ENCODE assay signal across 34 cellular contexts in the genomic region with DNA sequence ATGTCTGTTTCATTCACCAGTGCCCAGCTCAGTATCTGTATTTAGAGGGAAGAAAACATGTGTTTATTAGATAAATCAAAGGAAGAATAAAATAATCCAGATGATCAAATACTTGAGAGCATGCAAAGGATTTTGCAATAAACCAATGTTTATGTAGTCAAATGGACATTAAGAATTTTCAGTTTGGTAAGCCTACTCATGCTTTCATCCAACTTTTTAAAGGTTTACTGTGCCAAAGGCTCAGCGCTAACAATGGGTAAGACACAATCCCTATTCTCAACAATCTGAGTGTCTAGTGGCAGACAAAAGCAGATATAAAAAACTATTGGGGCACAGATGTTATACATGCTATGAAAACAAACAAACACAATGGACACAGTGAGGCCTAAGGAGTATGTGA. TPM values are rescaled to one million over a fixed set of nuclear protein-coding genes. Genes with fewer than 3 reads are reported as not detected.
"Had no signal": no experiment of that assay in that cellular context is flagged by ENCODE, and none has a peak within 500 bp of the region (broad histone marks: within the 10 kb centered on the region; RNA-seq: fewer than 3 reads in every experiment).

No MANE protein-coding gene starts in this region.

- H3K9me3 ChIP-seq: Peyer's patch, SJSA1, SK-N-SH had no signal

- H3K4me3 ChIP-seq: Peyer's patch, SJSA1 had no signal

- H3K9me3 Mint-ChIP-seq: activated CD4-positive, alpha-beta T cell treated with anti-CD3 and anti-CD28 coated beads, Interleukin-2, amount 10 ng/mL, durations not matched to agents 7 days and 5 days; activated naive CD4-positive, alpha-beta T cell treated with anti-CD3 and anti-CD28 coated beads, Interleukin-2, amount 10 ng/mL, durations not matched to agents 7 days and 5 days had no signal

- H3K4me1 Mint-ChIP-seq: activated CD4-positive, alpha-beta T cell treated with anti-CD3 and anti-CD28 coated beads for 36 hours; activated CD4-positive, alpha-beta T cell treated with anti-CD3 and anti-CD28 coated beads, Interleukin-2, amount 10 ng/mL, durations not matched to agents 7 days and 5 days; activated naive CD4-positive, alpha-beta T cell treated with anti-CD3 and anti-CD28 coated beads, Interleukin-2, amount 10 ng/mL, durations not matched to agents 7 days and 5 days; activated naive CD8-positive, alpha-beta T cell treated with anti-CD3 and anti-CD28 coated beads, Interleukin-2, amount 50 U/mL, for 24 hours had no signal

- H3K4me1 ChIP-seq: Peyer's patch, SJSA1 had no signal

- H3K36me3 Mint-ChIP-seq: activated naive CD8-positive, alpha-beta T cell had no signal

- DNase-seq: activated CD4-positive, alpha-beta T cell treated with anti-CD3 and anti-CD28 coated beads for 36 hours; activated CD4-positive, alpha-beta T cell treated with anti-CD3 and anti-CD28 coated beads, Interleukin-2, amount 10 ng/mL, durations not matched to agents 7 days and 5 days; activated CD4-positive, alpha-beta T cell treated with anti-CD3 and anti-CD28 coated beads, Interleukin-2, amount 50 U/mL, for 48 hours; activated CD8-positive, alpha-beta T cell treated with anti-CD3 and anti-CD28 coated beads, Interleukin-2, amount 10 ng/mL, durations not matched to agents 7 days and 5 days; activated gamma-delta T cell; activated naive CD4-positive, alpha-beta T cell treated with anti-CD3 and anti-CD28 coated beads, Interleukin-2, amount 10 ng/mL, durations not matched to agents 7 days and 5 days; activated naive CD8-positive, alpha-beta T cell treated with anti-CD3 and anti-CD28 coated beads, Interleukin-2, amount 50 U/mL, for 24 hours; activated T-cell treated with anti-CD3 and anti-CD28 coated beads, Interleukin-2, amount 50 U/mL, for 24 hours; amniotic stem cell; aorta; brain microvascular endothelial cell; Kasumi-1; KG1; MM.1S; MV-4-11; NCI-H1092; NCI-H1436 treated with DMSO at 0.1 percent for 48 hours; NCI-H1694 treated with DMSO at 0.1 percent for 48 hours; NCI-H2029; NCI-H510A; NCI-H526; NCI-H748 treated with DMSO at 0.1 percent for 48 hours; NK-92 treated with Interleukin-12 subunit alpha and Interleukin-12 subunit beta, amount 100 ng/mL, for 24 hours; PC-3; Peyer's patch; RPMI8226; SHP77 treated with DMSO at 0.1 percent for 48 hours; SK-N-SH had no signal

- H3K27ac Mint-ChIP-seq: activated CD4-positive, alpha-beta T cell treated with anti-CD3 and anti-CD28 coated beads for 36 hours; activated CD4-positive, alpha-beta T cell treated with anti-CD3 and anti-CD28 coated beads, Interleukin-2, amount 10 ng/mL, durations not matched to agents 7 days and 5 days; activated CD8-positive, alpha-beta T cell treated with anti-CD3 and anti-CD28 coated beads, Interleukin-2, amount 10 ng/mL, durations not matched to agents 7 days and 5 days; activated naive CD4-positive, alpha-beta T cell treated with anti-CD3 and anti-CD28 coated beads, Interleukin-2, amount 10 ng/mL, durations not matched to agents 7 days and 5 days; activated naive CD8-positive, alpha-beta T cell; activated naive CD8-positive, alpha-beta T cell treated with anti-CD3 and anti-CD28 coated beads, Interleukin-2, amount 50 U/mL, for 24 hours; activated T-cell treated with anti-CD3 and anti-CD28 coated beads, Interleukin-2, amount 50 U/mL, for 24 hours; activated T-helper 2 cell treated with anti-CD3 and anti-CD28 coated beads, Interferon-gamma antibody, Interleukin-2, Interleukin-4, amounts not matched to agents 10 μg/mL and 5 μg/mL and 100 μg/mL, durations not matched to agents 14 hours and 24 hours and 36 hours; T-helper 1 cell treated with Interleukin-12 subunit alpha and Interleukin-12 subunit beta and Interleukin-4 antibody, amounts not matched to agents 30 μg/mL and 1 μg/mL, for 36 hours; T-helper 2 cell treated with Interferon-gamma antibody and Interleukin-4, amounts not matched to agents 5 μg/mL and 100 μg/mL, for 36 hours had no signal

- H3K27ac ChIP-seq: brain microvascular endothelial cell, Peyer's patch, SJSA1 had no signal

- H3K27me3 Mint-ChIP-seq: activated CD4-positive, alpha-beta T cell treated with anti-CD3 and anti-CD28 coated beads for 36 hours; activated naive CD4-positive, alpha-beta T cell treated with anti-CD3 and anti-CD28 coated beads, Interleukin-2, amount 10 ng/mL, durations not matched to agents 7 days and 5 days; activated T-cell treated with anti-CD3 and anti-CD28 coated beads, Interleukin-2, amount 50 U/mL, for 24 hours had no signal

- H3K9ac ChIP-seq: SK-N-SH had no signal

- H3K4me3 Mint-ChIP-seq: activated CD4-positive, alpha-beta T cell treated with anti-CD3 and anti-CD28 coated beads for 36 hours; activated CD4-positive, alpha-beta T cell treated with anti-CD3 and anti-CD28 coated beads, Interleukin-2, amount 10 ng/mL, durations not matched to agents 7 days and 5 days; activated CD8-positive, alpha-beta T cell treated with anti-CD3 and anti-CD28 coated beads, Interleukin-2, amount 10 ng/mL, durations not matched to agents 7 days and 5 days; activated naive CD4-positive, alpha-beta T cell treated with anti-CD3 and anti-CD28 coated beads, Interleukin-2, amount 10 ng/mL, durations not matched to agents 7 days and 5 days; activated naive CD8-positive, alpha-beta T cell; activated naive CD8-positive, alpha-beta T cell treated with anti-CD3 and anti-CD28 coated beads, Interleukin-2, amount 50 U/mL, for 24 hours; activated T-cell treated with anti-CD3 and anti-CD28 coated beads, Interleukin-2, amount 50 U/mL, for 24 hours; T-helper 1 cell treated with Interleukin-12 subunit alpha and Interleukin-12 subunit beta and Interleukin-4 antibody, amounts not matched to agents 30 μg/mL and 1 μg/mL, for 36 hours; T-helper 2 cell treated with Interferon-gamma antibody and Interleukin-4, amounts not matched to agents 5 μg/mL and 100 μg/mL, for 36 hours had no signal

- FAIRE-seq: TTC549 had no signal

- H3K36me3 ChIP-seq: brain microvascular endothelial cell, Peyer's patch, SJSA1 had no signal

RNA-seq across cellular contexts. Expression of gene GRB14, which starts 26.3 kb away (rescaled TPM):
- total RNA-seq: activated CD4-positive, alpha-beta T cell treated with anti-CD3 and anti-CD28 coated beads for 36 hours; activated CD4-positive, alpha-beta T cell treated with anti-CD3 and anti-CD28 coated beads, Interleukin-2, amount 10 ng/mL, durations not matched to agents 7 days and 5 days; activated CD8-positive, alpha-beta T cell treated with anti-CD3 and anti-CD28 coated beads, Interleukin-2, amount 10 ng/mL, durations not matched to agents 7 days and 5 days; activated T-helper 2 cell treated with anti-CD3 and anti-CD28 coated beads, Interferon-gamma antibody, Interleukin-2, Interleukin-4, amounts not matched to agents 10 μg/mL and 5 μg/mL and 100 μg/mL, durations not matched to agents 14 hours and 24 hours and 36 hours; SJSA1 had no signal
